ENCODE assay signal across 16 cellular contexts in genomic region chr21:31687108-31687507, GRCh38. TPM values are rescaled to one million over a fixed set of nuclear protein-coding genes. Genes with fewer than 3 reads are reported as not detected.
A peak's percentile ranks its signal among the peaks of the same experiment; 100 is the strongest.
DNase-seq lines count a peak whose midpoint lies in the region; ATAC-seq and TF ChIP-seq lines count a peak whose summit lies in the region.
"Had no signal": no experiment of that assay in that cellular context is flagged by ENCODE, and none has a peak within 500 bp of the region (broad histone marks: within the 10 kb centered on the region; RNA-seq: fewer than 3 reads in every experiment).

No MANE protein-coding gene starts in this region.

- peaks cover 63% of the 10 kb centered on the region for H3K36me3 Mint-ChIP-seq in activated T-helper 1 cell treated with anti-CD3 and anti-CD28 coated beads, Interleukin-12 subunit alpha, Interleukin-12 subunit beta, Interleukin-2, Interleukin-4 antibody, amounts not matched to agents 30 ng/mL and 10 ng/mL and 1 ng/mL, durations not matched to agents 14 hours and 24 hours and 36 hours (ENCODE audit: low read depth)
- peaks cover 41% of the 10 kb centered on the region for H3K36me3 Mint-ChIP-seq in endothelial cell (ENCODE audit: low read depth, unreplicated experiment)

- peaks cover 4% of the 10 kb centered on the region for H3K4me1 Mint-ChIP-seq in activated T-helper 1 cell treated with anti-CD3 and anti-CD28 coated beads, Interleukin-12 subunit alpha, Interleukin-12 subunit beta, Interleukin-2, Interleukin-4 antibody, amounts not matched to agents 30 ng/mL and 10 ng/mL and 1 ng/mL, durations not matched to agents 14 hours and 24 hours and 36 hours (ENCODE audit: low read depth)
- H3K4me1 Mint-ChIP-seq in endothelial cell (ENCODE audit: unreplicated experiment): no peaks in the 10 kb centered on the region

- ATAC-seq in SK-N-SH treated with all-trans-retinoic acid at 6 μM for 48 hours: no peak
- ATAC-seq: A549 had no signal

- TF ChIP-seq CTCF in HEK293 (tag by site-specific recombination; IDR thresholded peaks at IDR 0.05) (no peak), endothelial cell (IDR thresholded peaks at IDR 0.05; ENCODE audit: unreplicated experiment) (no peak), GM13977 (IDR thresholded peaks at IDR 0.05; ENCODE audit: extremely low read depth, insufficient read depth, missing control alignments) (no peak)

- H3K27me3 Mint-ChIP-seq in activated T-helper 1 cell treated with anti-CD3 and anti-CD28 coated beads, Interleukin-12 subunit alpha, Interleukin-12 subunit beta, Interleukin-2, Interleukin-4 antibody, amounts not matched to agents 30 ng/mL and 10 ng/mL and 1 ng/mL, durations not matched to agents 14 hours and 24 hours and 36 hours (ENCODE audit: insufficient read depth): no peaks in the 10 kb centered on the region
- no peaks in the 10 kb centered on the region for H3K27me3 Mint-ChIP-seq in endothelial cell (ENCODE audit: unreplicated experiment)
- H3K27me3 Mint-ChIP-seq: CD4-positive, alpha-beta memory T cell had no signal

- H3K9me3 ChIP-seq in HEK293 (ENCODE audit: control insufficient read depth, insufficient read depth, low read depth, low read length): no peaks in the 10 kb centered on the region
- H3K9me3 ChIP-seq: A549 had no signal

- H3K36me3 ChIP-seq in HEK293 (ENCODE audit: control insufficient read depth in 2 of 2, insufficient read depth in 1 of 2, low read length in 2 of 2): peaks cover 75 to 90% of the 10 kb centered on the region in 2 experiments

- no peaks in the 10 kb centered on the region for H3K9me3 Mint-ChIP-seq in activated T-helper 1 cell treated with anti-CD3 and anti-CD28 coated beads, Interleukin-12 subunit alpha, Interleukin-12 subunit beta, Interleukin-2, Interleukin-4 antibody, amounts not matched to agents 30 ng/mL and 10 ng/mL and 1 ng/mL, durations not matched to agents 14 hours and 24 hours and 36 hours
- H3K9me3 Mint-ChIP-seq in endothelial cell (ENCODE audit: unreplicated experiment): no peaks in the 10 kb centered on the region
- H3K9me3 Mint-ChIP-seq: CD4-positive, alpha-beta memory T cell had no signal

- no peak overlapping the region for H3K4me3 ChIP-seq in HEK293 (ENCODE audit: low read depth, low read length)
- H3K4me3 ChIP-seq: A549, GM23248 had no signal

- no peak overlapping the region for H3K27ac ChIP-seq in HEK293 (ENCODE audit: extremely low read depth, low read depth, low read length)
- H3K27ac ChIP-seq: A549, GM23248 had no signal

- no peak overlapping the region for H3K4me3 Mint-ChIP-seq in activated T-helper 1 cell treated with anti-CD3 and anti-CD28 coated beads, Interleukin-12 subunit alpha, Interleukin-12 subunit beta, Interleukin-2, Interleukin-4 antibody, amounts not matched to agents 30 ng/mL and 10 ng/mL and 1 ng/mL, durations not matched to agents 14 hours and 24 hours and 36 hours
- peak overlapping the region; percentile 13 for H3K4me3 Mint-ChIP-seq in endothelial cell (ENCODE audit: unreplicated experiment)
- H3K4me3 Mint-ChIP-seq: CD4-positive, alpha-beta memory T cell had no signal

- POLR2A ChIA-PET in HEK293 (lab: Yijun Ruan, JAX): no interaction called here

- H3K27ac Mint-ChIP-seq in activated T-helper 1 cell treated with anti-CD3 and anti-CD28 coated beads, Interleukin-12 subunit alpha, Interleukin-12 subunit beta, Interleukin-2, Interleukin-4 antibody, amounts not matched to agents 30 ng/mL and 10 ng/mL and 1 ng/mL, durations not matched to agents 14 hours and 24 hours and 36 hours: peak overlapping the region; percentile 29
- H3K27ac Mint-ChIP-seq in endothelial cell (ENCODE audit: unreplicated experiment): no peak overlapping the region

- no peaks in the 10 kb centered on the region for H3K4me1 ChIP-seq in HEK293 (ENCODE audit: control insufficient read depth, insufficient read depth, low read length)
- H3K4me1 ChIP-seq: A549 had no signal

- CTCF ChIA-PET in HEK293 (lab: Yijun Ruan, JAX): interaction anchor here (0.8 to 1.3 kb wide), 2 partner anchors 14 to 57 kb away, joined by 3 to 4 read pairs; no protein-coding TSS in a partner anchor

- DNase-seq in activated T-helper 1 cell treated with anti-CD3 and anti-CD28 coated beads, Interleukin-12 subunit alpha, Interleukin-12 subunit beta, Interleukin-2, Interleukin-4 antibody, amounts not matched to agents 30 ng/mL and 10 ng/mL and 1 ng/mL, durations not matched to agents 14 hours and 24 hours and 36 hours (ENCODE audit: low spot score): no peak
- DNase-seq in endothelial cell (ENCODE audit: low spot score) (no peak), DMS53 (lab: John Stamatoyannopoulos, UW) (no peak), GM13977 (ENCODE audit: low spot score) (no peak)
- DNase-seq: 8988T; ACHN; Calu3; CD4-positive, alpha-beta memory T cell; COR-L47; DND-41; GM23248; H7; HCEC 1CT had no signal

- intact Hi-C loops in activated T-helper 1 cell treated with anti-CD3 and anti-CD28 coated beads, Interleukin-12 subunit alpha, Interleukin-12 subunit beta, Interleukin-2, Interleukin-4 antibody, amounts not matched to agents 30 ng/mL and 10 ng/mL and 1 ng/mL, durations not matched to agents 14 hours and 24 hours and 36 hours (cut with micrococcal nuclease): no loop called here

- in situ Hi-C loops in GM13977 (cut with MboI; ENCODE audit: low pct_unique_long_range_greater_than_20kb, low sequenced_read_pairs, unreplicated experiment): no loop called here

TF ChIP-seq in HEK293, 187 proteins besides CTCF, POLR2A, EP300 and RAD21:
- TF ChIP-seq ZNF664 (tag by site-specific recombination; IDR thresholded peaks at IDR 0.05): peak; percentile 94
- no peak for TF ChIP-seq ZSCAN30 (tag by site-specific recombination; IDR thresholded peaks at IDR 0.05)

TF ChIP-seq in SK-N-SH treated with all-trans-retinoic acid at 6 μM for 48 hours, 23 proteins besides CTCF, POLR2A, EP300 and RAD21:
- TF ChIP-seq ZNF70 (CRISPR knock-in tag; IDR thresholded peaks at IDR 0.05): no peak
- TF ChIP-seq TCF4 (CRISPR knock-in tag; IDR thresholded peaks at IDR 0.05; ENCODE audit: borderline replicate concordance): no peak
- no peak for TF ChIP-seq ZNF8 (CRISPR knock-in tag; IDR thresholded peaks at IDR 0.05)
- no peak for TF ChIP-seq CSRNP3 (CRISPR knock-in tag; IDR thresholded peaks at IDR 0.05)
TF ChIP-seq in SK-N-SH treated with all-trans-retinoic acid at 6 μM for 48 hours: peak in this region for 0.

RNA-seq across cellular contexts. Expression of gene SOD1, which starts 27.6 kb away (rescaled TPM):
- 346 and 354 TPM in 2 replicates for total RNA-seq in activated T-helper 1 cell treated with anti-CD3 and anti-CD28 coated beads, Interleukin-12 subunit alpha, Interleukin-12 subunit beta, Interleukin-2, Interleukin-4 antibody, amounts not matched to agents 30 ng/mL and 10 ng/mL and 1 ng/mL, durations not matched to agents 14 hours and 24 hours and 36 hours
- 145 TPM for total RNA-seq in endothelial cell (ENCODE audit: unreplicated experiment)

RNA-seq across cellular contexts. Expression of gene SCAF4, which starts 44.8 kb away (rescaled TPM):
- 66.1 and 70.6 TPM in 2 replicates for total RNA-seq in activated T-helper 1 cell treated with anti-CD3 and anti-CD28 coated beads, Interleukin-12 subunit alpha, Interleukin-12 subunit beta, Interleukin-2, Interleukin-4 antibody, amounts not matched to agents 30 ng/mL and 10 ng/mL and 1 ng/mL, durations not matched to agents 14 hours and 24 hours and 36 hours
- 49.7 TPM for total RNA-seq in endothelial cell (ENCODE audit: unreplicated experiment)
